1 cellular context compared by ENCODE assay signal in the genomic region with DNA sequence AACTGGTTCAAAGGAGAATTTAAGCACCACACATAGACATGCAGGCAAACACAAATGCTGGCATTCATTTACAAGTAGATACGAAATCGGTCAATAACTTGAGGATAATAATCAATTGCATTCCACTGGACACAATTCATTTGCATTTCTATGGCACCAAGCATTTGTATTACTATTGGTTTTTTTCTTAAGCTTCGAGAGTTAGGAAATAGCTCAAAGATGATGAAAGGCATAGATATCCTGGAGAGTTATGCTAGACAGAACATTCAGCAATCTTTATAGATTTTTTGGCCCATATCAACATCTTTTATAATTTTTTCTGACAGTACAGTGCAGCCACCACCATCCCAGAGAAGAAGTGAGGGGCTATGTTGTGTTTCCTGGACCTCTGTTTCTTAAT.
TF ChIP-seq lines count a peak whose summit lies in the region.

No MANE protein-coding gene starts in this region.

TF ChIP-seq in GM23338, 12 proteins besides CTCF, POLR2A, EP300 and RAD21 (continued from another document):
- TF ChIP-seq REST (IDR thresholded peaks at IDR 0.05; ENCODE audit: unreplicated experiment) (no peak), JUNB (IDR thresholded peaks at IDR 0.05; ENCODE audit: unreplicated experiment) (no peak), CREB1 (CRISPR knock-in tag; IDR thresholded peaks at IDR 0.05; ENCODE audit: low read depth) (no peak)
- TF ChIP-seq, protein P1, sequence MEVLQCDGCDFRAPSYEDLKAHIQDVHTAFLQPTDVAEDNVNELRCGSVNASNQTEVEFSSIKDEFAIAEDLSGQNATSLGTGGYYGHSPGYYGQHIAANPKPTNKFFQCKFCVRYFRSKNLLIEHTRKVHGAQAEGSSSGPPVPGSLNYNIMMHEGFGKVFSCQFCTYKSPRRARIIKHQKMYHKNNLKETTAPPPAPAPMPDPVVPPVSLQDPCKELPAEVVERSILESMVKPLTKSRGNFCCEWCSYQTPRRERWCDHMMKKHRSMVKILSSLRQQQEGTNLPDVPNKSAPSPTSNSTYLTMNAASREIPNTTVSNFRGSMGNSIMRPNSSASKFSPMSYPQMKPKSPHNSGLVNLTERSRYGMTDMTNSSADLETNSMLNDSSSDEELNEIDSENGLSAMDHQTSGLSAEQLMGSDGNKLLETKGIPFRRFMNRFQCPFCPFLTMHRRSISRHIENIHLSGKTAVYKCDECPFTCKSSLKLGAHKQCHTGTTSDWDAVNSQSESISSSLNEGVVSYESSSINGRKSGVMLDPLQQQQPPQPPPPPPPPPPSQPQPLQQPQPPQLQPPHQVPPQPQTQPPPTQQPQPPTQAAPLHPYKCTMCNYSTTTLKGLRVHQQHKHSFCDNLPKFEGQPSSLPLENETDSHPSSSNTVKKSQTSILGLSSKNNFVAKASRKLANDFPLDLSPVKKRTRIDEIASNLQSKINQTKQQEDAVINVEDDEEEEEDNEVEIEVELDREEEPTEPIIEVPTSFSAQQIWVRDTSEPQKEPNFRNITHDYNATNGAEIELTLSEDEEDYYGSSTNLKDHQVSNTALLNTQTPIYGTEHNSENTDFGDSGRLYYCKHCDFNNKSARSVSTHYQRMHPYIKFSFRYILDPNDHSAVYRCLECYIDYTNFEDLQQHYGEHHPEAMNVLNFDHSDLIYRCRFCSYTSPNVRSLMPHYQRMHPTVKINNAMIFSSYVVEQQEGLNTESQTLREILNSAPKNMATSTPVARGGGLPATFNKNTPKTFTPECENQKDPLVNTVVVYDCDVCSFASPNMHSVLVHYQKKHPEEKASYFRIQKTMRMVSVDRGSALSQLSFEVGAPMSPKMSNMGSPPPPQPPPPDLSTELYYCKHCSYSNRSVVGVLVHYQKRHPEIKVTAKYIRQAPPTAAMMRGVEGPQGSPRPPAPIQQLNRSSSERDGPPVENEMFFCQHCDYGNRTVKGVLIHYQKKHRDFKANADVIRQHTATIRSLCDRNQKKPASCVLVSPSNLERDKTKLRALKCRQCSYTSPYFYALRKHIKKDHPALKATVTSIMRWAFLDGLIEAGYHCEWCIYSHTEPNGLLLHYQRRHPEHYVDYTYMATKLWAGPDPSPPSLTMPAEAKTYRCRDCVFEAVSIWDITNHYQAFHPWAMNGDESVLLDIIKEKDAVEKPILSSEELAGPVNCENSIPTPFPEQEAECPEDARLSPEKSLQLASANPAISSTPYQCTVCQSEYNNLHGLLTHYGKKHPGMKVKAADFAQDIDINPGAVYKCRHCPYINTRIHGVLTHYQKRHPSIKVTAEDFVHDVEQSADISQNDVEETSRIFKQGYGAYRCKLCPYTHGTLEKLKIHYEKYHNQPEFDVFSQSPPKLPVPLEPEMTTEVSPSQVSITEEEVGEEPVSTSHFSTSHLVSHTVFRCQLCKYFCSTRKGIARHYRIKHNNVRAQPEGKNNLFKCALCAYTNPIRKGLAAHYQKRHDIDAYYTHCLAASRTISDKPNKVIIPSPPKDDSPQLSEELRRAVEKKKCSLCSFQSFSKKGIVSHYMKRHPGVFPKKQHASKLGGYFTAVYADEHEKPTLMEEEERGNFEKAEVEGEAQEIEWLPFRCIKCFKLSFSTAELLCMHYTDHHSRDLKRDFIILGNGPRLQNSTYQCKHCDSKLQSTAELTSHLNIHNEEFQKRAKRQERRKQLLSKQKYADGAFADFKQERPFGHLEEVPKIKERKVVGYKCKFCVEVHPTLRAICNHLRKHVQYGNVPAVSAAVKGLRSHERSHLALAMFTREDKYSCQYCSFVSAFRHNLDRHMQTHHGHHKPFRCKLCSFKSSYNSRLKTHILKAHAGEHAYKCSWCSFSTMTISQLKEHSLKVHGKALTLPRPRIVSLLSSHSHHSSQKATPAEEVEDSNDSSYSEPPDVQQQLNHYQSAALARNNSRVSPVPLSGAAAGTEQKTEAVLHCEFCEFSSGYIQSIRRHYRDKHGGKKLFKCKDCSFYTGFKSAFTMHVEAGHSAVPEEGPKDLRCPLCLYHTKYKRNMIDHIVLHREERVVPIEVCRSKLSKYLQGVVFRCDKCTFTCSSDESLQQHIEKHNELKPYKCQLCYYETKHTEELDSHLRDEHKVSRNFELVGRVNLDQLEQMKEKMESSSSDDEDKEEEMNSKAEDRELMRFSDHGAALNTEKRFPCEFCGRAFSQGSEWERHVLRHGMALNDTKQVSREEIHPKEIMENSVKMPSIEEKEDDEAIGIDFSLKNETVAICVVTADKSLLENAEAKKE (CRISPR knock-in tag; IDR thresholded peaks at IDR 0.05), result no peak
